In the genomic region with DNA sequence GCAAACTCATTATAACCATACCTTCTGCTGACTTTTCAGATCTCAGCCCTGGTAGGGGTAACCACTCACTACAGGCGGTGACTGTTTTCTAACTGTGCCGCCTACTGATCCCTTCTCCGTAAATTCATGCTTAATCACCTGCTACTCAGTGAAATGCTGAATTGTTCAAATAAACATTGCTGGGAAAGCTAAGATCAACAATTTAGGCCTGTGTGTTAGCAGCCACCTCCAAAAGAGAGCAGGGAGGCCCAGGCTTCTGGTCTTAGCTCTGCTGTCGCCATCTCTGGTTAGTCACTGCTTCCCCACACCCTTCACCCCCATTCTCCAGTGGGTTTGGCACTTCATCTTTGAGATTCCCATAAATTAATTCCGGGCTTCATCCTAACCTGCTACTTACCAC, we compare ENCODE assay signal across 29 cellular contexts. TPM values are rescaled to one million over a fixed set of nuclear protein-coding genes. Genes with fewer than 3 reads are reported as not detected.
DNase-seq lines count a peak whose midpoint lies in the region; ATAC-seq, FAIRE-seq and TF ChIP-seq lines count a peak whose summit lies in the region.
"Had no signal": no experiment of that assay in that cellular context is flagged by ENCODE, and none has a peak within 500 bp of the region (broad histone marks: within the 10 kb centered on the region; RNA-seq: fewer than 3 reads in every experiment).

No MANE protein-coding gene starts in this region.

- H3K9me3 Mint-ChIP-seq in astrocyte (ENCODE audit: unreplicated experiment) (no peaks in the 10 kb centered on the region), type B pancreatic cell (no peaks in the 10 kb centered on the region)
- no peaks in the 10 kb centered on the region for H3K9me3 Mint-ChIP-seq in natural killer cell treated with Interleukin-12 subunit alpha and Interleukin-12 subunit beta and Interleukin-15 and Interleukin-18, amount 100 ng/mL, for 72 hours
- H3K9me3 Mint-ChIP-seq: dendritic cell treated with granulocyte-macrophage colony-stimulating factor and Interleukin-4, amounts not matched to agents 40 ng/mL and 50 ng/mL, for 4 days had no signal

- DNase-seq in AG04450 (ENCODE audit: low read depth, low spot score) (peak; percentile 58), HEK293T (ENCODE audit: extremely low spot score) (peak; percentile 7), astrocyte (ENCODE audit: low read depth) (peak; percentile 47), left lobe of liver (ENCODE audit: low spot score) (no peak), type B pancreatic cell (ENCODE audit: extremely low spot score, unreplicated experiment) (no peak), SK-N-DZ (ENCODE audit: low spot score) (no peak), NCI-H128 (lab: John Stamatoyannopoulos, UW; ENCODE audit: unreplicated experiment) (no peak)
- DNase-seq in natural killer cell treated with Interleukin-12 subunit alpha and Interleukin-12 subunit beta and Interleukin-15 and Interleukin-18, amount 100 ng/mL, for 72 hours (ENCODE audit: low spot score): no peak
- DNase-seq: activated CD4-positive, alpha-beta T cell treated with anti-CD3 and anti-CD28 coated beads, Interleukin-2, amount 10 ng/mL, durations not matched to agents 24 days and 14 days; activated naive CD8-positive, alpha-beta T cell treated with anti-CD3 and anti-CD28 coated beads, Interleukin-2, amount 50 U/mL, for 24 hours; C1 segment of cervical spinal cord; foreskin keratinocyte; hippocampal formation; NCI-H1694 treated with DMSO at 0.1 percent for 48 hours; NCI-H524; nucleus accumbens; stimulated activated CD8-positive, alpha-beta memory T cell treated with anti-CD3 and anti-CD28 coated beads, Interleukin-4, amount 100 ng/mL, for 48 hours; T-helper 1 cell had no signal

- peak; percentile 73 for ATAC-seq in left lobe of liver
- ATAC-seq in natural killer cell treated with Interleukin-12 subunit alpha and Interleukin-12 subunit beta and Interleukin-15 and Interleukin-18, amount 100 ng/mL, for 72 hours: no peak
- ATAC-seq: activated naive CD8-positive, alpha-beta T cell treated with anti-CD3 and anti-CD28 coated beads, Interleukin-2, amount 50 U/mL, for 24 hours; foreskin keratinocyte; K562; Right ventricle myocardium inferior had no signal

- FAIRE-seq in astrocyte (lab: Jason Lieb, UNC): no peak
- FAIRE-seq: endothelial cell of umbilical vein, K562, keratinocyte, urothelium cell line had no signal

- no peaks in the 10 kb centered on the region for H3K79me2 ChIP-seq in astrocyte (ENCODE audit: insufficient read depth, low read length)

- POLR2A ChIA-PET in AG04450 (lab: Yijun Ruan, JAX) (interaction anchor here (1.0 kb wide), 1 partner anchor 131 kb away, joined by 4 read pairs; no protein-coding TSS in a partner anchor), HEK293T (lab: Yijun Ruan, JAX) (interaction anchor here (1.0 kb wide), 1 partner anchor 51 kb away, joined by 5 read pairs; a partner anchor contains a TSS)

- H3K9ac ChIP-seq in astrocyte (ENCODE audit: low read length): no peak overlapping the region

- H3K27ac ChIP-seq in AG04450 (ENCODE audit: low read depth, low read length): peak overlapping the region; percentile 35
- H3K27ac ChIP-seq in astrocyte (ENCODE audit: low read depth, low read length): no peak overlapping the region
- H3K27ac ChIP-seq: foreskin keratinocyte had no signal

- H3K27me3 ChIP-seq in AG04450 (ENCODE audit: control insufficient read depth, insufficient read depth, low read length): no peaks in the 10 kb centered on the region
- no peaks in the 10 kb centered on the region for H3K27me3 ChIP-seq in astrocyte (ENCODE audit: insufficient read depth, low read length)
- H3K27me3 ChIP-seq: foreskin keratinocyte, right atrium auricular region had no signal

- H3K4me3 Mint-ChIP-seq in astrocyte (ENCODE audit: unreplicated experiment): no peak overlapping the region
- H3K4me3 Mint-ChIP-seq in type B pancreatic cell: no peak overlapping the region
- H3K4me3 Mint-ChIP-seq in natural killer cell treated with Interleukin-12 subunit alpha and Interleukin-12 subunit beta and Interleukin-15 and Interleukin-18, amount 100 ng/mL, for 72 hours: no peak overlapping the region
- H3K4me3 Mint-ChIP-seq: activated CD4-positive, alpha-beta T cell treated with anti-CD3 and anti-CD28 coated beads, Interleukin-2, amount 10 ng/mL, durations not matched to agents 24 days and 14 days; activated naive CD8-positive, alpha-beta T cell treated with anti-CD3 and anti-CD28 coated beads, Interleukin-2, amount 50 U/mL, for 24 hours; dendritic cell treated with granulocyte-macrophage colony-stimulating factor and Interleukin-4, amounts not matched to agents 40 ng/mL and 50 ng/mL, for 4 days had no signal

- H3K4me1 Mint-ChIP-seq in astrocyte (ENCODE audit: low read depth, unreplicated experiment): no peaks in the 10 kb centered on the region
- peaks cover 9% of the 10 kb centered on the region for H3K4me1 Mint-ChIP-seq in type B pancreatic cell (ENCODE audit: unreplicated experiment)
- H3K4me1 Mint-ChIP-seq in natural killer cell treated with Interleukin-12 subunit alpha and Interleukin-12 subunit beta and Interleukin-15 and Interleukin-18, amount 100 ng/mL, for 72 hours (ENCODE audit: low read depth in 2 of 2): no peaks in the 10 kb centered on the region
- H3K4me1 Mint-ChIP-seq: activated CD4-positive, alpha-beta T cell treated with anti-CD3 and anti-CD28 coated beads, Interleukin-2, amount 10 ng/mL, durations not matched to agents 24 days and 14 days; activated naive CD8-positive, alpha-beta T cell treated with anti-CD3 and anti-CD28 coated beads, Interleukin-2, amount 50 U/mL, for 24 hours had no signal

- TF ChIP-seq CTCF in AG04450 (IDR thresholded peaks at IDR 0.05; ENCODE audit: low read depth, low read length) (no peak), astrocyte (IDR thresholded peaks at IDR 0.05; ENCODE audit: insufficient read depth, low read depth, low read length) (no peak), type B pancreatic cell (conservative IDR thresholded peaks at IDR 0.05) (no peak)

- H4K20me1 ChIP-seq in astrocyte (ENCODE audit: insufficient read depth, low read length): no peaks in the 10 kb centered on the region

- H3K9me3 ChIP-seq in AG04450 (ENCODE audit: control insufficient read depth, insufficient read depth, low read length) (no peaks in the 10 kb centered on the region), astrocyte (ENCODE audit: insufficient read depth, low read depth, low read length) (no peaks in the 10 kb centered on the region)
- H3K9me3 ChIP-seq: right atrium auricular region had no signal

- no peak overlapping the region for H3K4me2 ChIP-seq in astrocyte (ENCODE audit: low read length)

- H3K4me3 ChIP-seq in AG04450 (ENCODE audit: low read depth, low read length) (no peak overlapping the region), astrocyte (ENCODE audit: insufficient read depth, low read depth, low read length) (no peak overlapping the region)
- H3K4me3 ChIP-seq: K562, right atrium auricular region had no signal

- H3K27ac Mint-ChIP-seq in astrocyte (ENCODE audit: unreplicated experiment): no peak overlapping the region
- no peak overlapping the region for H3K27ac Mint-ChIP-seq in type B pancreatic cell
- no peak overlapping the region for H3K27ac Mint-ChIP-seq in natural killer cell treated with Interleukin-12 subunit alpha and Interleukin-12 subunit beta and Interleukin-15 and Interleukin-18, amount 100 ng/mL, for 72 hours
- H3K27ac Mint-ChIP-seq: activated CD4-positive, alpha-beta T cell treated with anti-CD3 and anti-CD28 coated beads, Interleukin-2, amount 10 ng/mL, durations not matched to agents 24 days and 14 days; activated naive CD8-positive, alpha-beta T cell treated with anti-CD3 and anti-CD28 coated beads, Interleukin-2, amount 50 U/mL, for 24 hours; dendritic cell treated with granulocyte-macrophage colony-stimulating factor and Interleukin-4, amounts not matched to agents 40 ng/mL and 50 ng/mL, for 4 days had no signal

- no peaks in the 10 kb centered on the region for H3K4me1 ChIP-seq in astrocyte (ENCODE audit: insufficient read depth, low read length)
- H3K4me1 ChIP-seq: foreskin keratinocyte, right atrium auricular region had no signal

- no peaks in the 10 kb centered on the region for H3K36me3 ChIP-seq in astrocyte (ENCODE audit: insufficient read depth, low read length)
- H3K36me3 ChIP-seq: right atrium auricular region had no signal

- CTCF ChIA-PET in AG04450 (lab: Charles Lee) (interaction anchor here (0.6 to 1.0 kb wide), 2 partner anchors 10 to 670 kb away, joined by 3 read pairs; no protein-coding TSS in a partner anchor), HEK293T (lab: Yijun Ruan, JAX) (no interaction called here)

- H3K27me3 Mint-ChIP-seq in astrocyte (ENCODE audit: low read depth, unreplicated experiment) (no peaks in the 10 kb centered on the region), type B pancreatic cell (no peaks in the 10 kb centered on the region)
- H3K27me3 Mint-ChIP-seq in natural killer cell treated with Interleukin-12 subunit alpha and Interleukin-12 subunit beta and Interleukin-15 and Interleukin-18, amount 100 ng/mL, for 72 hours: no peaks in the 10 kb centered on the region
- H3K27me3 Mint-ChIP-seq: activated CD4-positive, alpha-beta T cell treated with anti-CD3 and anti-CD28 coated beads, Interleukin-2, amount 10 ng/mL, durations not matched to agents 24 days and 14 days; activated naive CD8-positive, alpha-beta T cell treated with anti-CD3 and anti-CD28 coated beads, Interleukin-2, amount 50 U/mL, for 24 hours; dendritic cell treated with granulocyte-macrophage colony-stimulating factor and Interleukin-4, amounts not matched to agents 40 ng/mL and 50 ng/mL, for 4 days had no signal

- H3K36me3 Mint-ChIP-seq in astrocyte (ENCODE audit: low read depth, unreplicated experiment) (no peaks in the 10 kb centered on the region), type B pancreatic cell (no peaks in the 10 kb centered on the region)
- no peaks in the 10 kb centered on the region for H3K36me3 Mint-ChIP-seq in natural killer cell treated with Interleukin-12 subunit alpha and Interleukin-12 subunit beta and Interleukin-15 and Interleukin-18, amount 100 ng/mL, for 72 hours

- no peak overlapping the region for H2AFZ ChIP-seq in astrocyte (ENCODE audit: low read depth, low read length)

RNA-seq across cellular contexts. Expression of a gene that starts 21.8 kb away (rescaled TPM):
- polyA plus RNA-seq in AG04450 (2011; rRNA removed): not detected in 2 replicates
- polyA minus RNA-seq in AG04450 (2011; rRNA and poly(A)+ RNA removed): not detected in 2 replicates
- total RNA-seq in astrocyte (not detected in 2 replicates), left lobe of liver (not detected), type B pancreatic cell (ENCODE audit: low replicate concordance) (not detected in 2 replicates)
- polyA plus RNA-seq in SK-N-DZ (2014; cell fraction: cytosol; rRNA removed): not detected in 2 replicates
- polyA plus RNA-seq in SK-N-DZ (2014; cell fraction: nucleus; rRNA removed): not detected in 2 replicates
- not detected for total RNA-seq in natural killer cell treated with Interleukin-12 subunit alpha and Interleukin-12 subunit beta and Interleukin-15 and Interleukin-18, amount 100 ng/mL, for 72 hours
- total RNA-seq: A673; activated CD4-positive, alpha-beta T cell treated with anti-CD3 and anti-CD28 coated beads, Interleukin-2, amount 10 ng/mL, durations not matched to agents 24 days and 14 days; endothelial cell of umbilical vein; foreskin keratinocyte; G401; K562; lung microvascular endothelial cell; right atrium auricular region; Right ventricle myocardium inferior; subcutaneous adipose tissue had no signal
- polyA plus RNA-seq: endothelial cell of umbilical vein, foreskin keratinocyte, keratinocyte had no signal

RNA-seq across cellular contexts. Expression of a gene that starts 50.7 kb away (rescaled TPM):
- polyA plus RNA-seq in AG04450 (2011; rRNA removed): 19.5 and 25.1 TPM in 2 replicates
- 8.6 and 10.3 TPM in 2 replicates for polyA minus RNA-seq in AG04450 (2011; rRNA and poly(A)+ RNA removed)
- total RNA-seq in astrocyte: 16.0 and 18.8 TPM in 2 replicates
- 12.5 TPM for total RNA-seq in left lobe of liver
- 19.5 and 25.5 TPM in 2 replicates for total RNA-seq in type B pancreatic cell (ENCODE audit: low replicate concordance)
- 19.3 and 26.9 TPM in 2 replicates for polyA plus RNA-seq in SK-N-DZ (2014; cell fraction: cytosol; rRNA removed)
- 15.0 and 22.3 TPM in 2 replicates for polyA plus RNA-seq in SK-N-DZ (2014; cell fraction: nucleus; rRNA removed)
- 10 to 100 TPM; 10.2 to 14.7 TPM for total RNA-seq in natural killer cell treated with Interleukin-12 subunit alpha and Interleukin-12 subunit beta and Interleukin-15 and Interleukin-18, amount 100 ng/mL, for 72 hours

Comparison
In these comparisons a context has a peak if more than half of its experiments do, and no peak if none do; other contexts are left out.
1. DNase-seq: peak in AG04450 (single experiment), HEK293T (single experiment) and astrocyte (single experiment); none in left lobe of liver (single experiment), type B pancreatic cell (single experiment), SK-N-DZ (single experiment), natural killer cell treated with Interleukin-12 subunit alpha and Interleukin-12 subunit beta and Interleukin-15 and Interleukin-18, amount 100 ng/mL, for 72 hours (single experiment) and NCI-H128 (single experiment).